Comparison of ENCODE assay signal across 1 cellular context in the genomic region with DNA sequence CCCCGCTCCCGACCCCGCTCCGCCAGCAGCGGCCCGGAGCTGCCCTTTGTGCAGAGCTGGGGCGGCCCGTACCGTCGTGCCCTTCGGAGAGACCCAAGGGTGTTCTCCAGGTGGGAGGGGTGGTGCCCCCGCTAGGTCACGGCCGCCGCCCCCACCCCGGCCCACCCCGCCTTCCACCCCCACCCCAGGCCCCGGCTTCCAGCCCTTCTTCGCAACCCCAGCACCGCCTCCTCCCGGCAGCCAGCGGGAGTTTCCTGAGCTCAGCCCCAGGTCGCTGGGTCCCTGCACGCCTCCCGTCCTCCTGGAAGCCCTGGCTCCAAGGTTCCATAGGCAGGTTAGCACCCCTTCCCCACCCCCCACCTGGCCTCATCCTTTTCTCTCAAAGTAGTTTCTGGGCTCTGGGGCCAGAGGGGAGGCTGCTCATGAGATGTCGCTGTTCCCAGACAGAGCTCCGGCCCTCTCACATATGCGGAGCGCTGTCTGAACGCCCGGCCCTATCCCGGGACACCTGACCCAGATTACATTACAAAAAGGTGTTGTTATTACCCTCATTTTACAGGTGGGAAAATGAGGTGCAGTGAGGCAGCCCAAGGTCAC.
TF ChIP-seq lines count a peak whose summit lies in the region.

No MANE protein-coding gene starts in this region.

TF ChIP-seq in Ishikawa, 13 proteins besides CTCF, POLR2A, EP300 and RAD21 (continued from another document):
- TF ChIP-seq, protein P1, sequence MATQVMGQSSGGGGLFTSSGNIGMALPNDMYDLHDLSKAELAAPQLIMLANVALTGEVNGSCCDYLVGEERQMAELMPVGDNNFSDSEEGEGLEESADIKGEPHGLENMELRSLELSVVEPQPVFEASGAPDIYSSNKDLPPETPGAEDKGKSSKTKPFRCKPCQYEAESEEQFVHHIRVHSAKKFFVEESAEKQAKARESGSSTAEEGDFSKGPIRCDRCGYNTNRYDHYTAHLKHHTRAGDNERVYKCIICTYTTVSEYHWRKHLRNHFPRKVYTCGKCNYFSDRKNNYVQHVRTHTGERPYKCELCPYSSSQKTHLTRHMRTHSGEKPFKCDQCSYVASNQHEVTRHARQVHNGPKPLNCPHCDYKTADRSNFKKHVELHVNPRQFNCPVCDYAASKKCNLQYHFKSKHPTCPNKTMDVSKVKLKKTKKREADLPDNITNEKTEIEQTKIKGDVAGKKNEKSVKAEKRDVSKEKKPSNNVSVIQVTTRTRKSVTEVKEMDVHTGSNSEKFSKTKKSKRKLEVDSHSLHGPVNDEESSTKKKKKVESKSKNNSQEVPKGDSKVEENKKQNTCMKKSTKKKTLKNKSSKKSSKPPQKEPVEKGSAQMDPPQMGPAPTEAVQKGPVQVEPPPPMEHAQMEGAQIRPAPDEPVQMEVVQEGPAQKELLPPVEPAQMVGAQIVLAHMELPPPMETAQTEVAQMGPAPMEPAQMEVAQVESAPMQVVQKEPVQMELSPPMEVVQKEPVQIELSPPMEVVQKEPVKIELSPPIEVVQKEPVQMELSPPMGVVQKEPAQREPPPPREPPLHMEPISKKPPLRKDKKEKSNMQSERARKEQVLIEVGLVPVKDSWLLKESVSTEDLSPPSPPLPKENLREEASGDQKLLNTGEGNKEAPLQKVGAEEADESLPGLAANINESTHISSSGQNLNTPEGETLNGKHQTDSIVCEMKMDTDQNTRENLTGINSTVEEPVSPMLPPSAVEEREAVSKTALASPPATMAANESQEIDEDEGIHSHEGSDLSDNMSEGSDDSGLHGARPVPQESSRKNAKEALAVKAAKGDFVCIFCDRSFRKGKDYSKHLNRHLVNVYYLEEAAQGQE (IDR thresholded peaks at IDR 0.05; ENCODE audit: low read depth) = no peak
- TF ChIP-seq FOXM1 (IDR thresholded peaks at IDR 0.05; ENCODE audit: borderline replicate concordance, low read depth) = no peak
